9 cellular contexts compared by ENCODE assay signal in genomic region chr3:156483961-156484787, GRCh38.
A peak's percentile ranks its signal among the peaks of the same experiment; 100 is the strongest.
DNase-seq lines count a peak whose midpoint lies in the region; ATAC-seq and TF ChIP-seq lines count a peak whose summit lies in the region.
"Had no signal": no experiment of that assay in that cellular context is flagged by ENCODE, and none has a peak within 500 bp of the region (broad histone marks: within the 10 kb centered on the region; RNA-seq: fewer than 3 reads in every experiment).

No MANE protein-coding gene starts in this region.

- H4K20me1 ChIP-seq in mammary epithelial cell (ENCODE audit: insufficient read depth, low read length): no peaks in the 10 kb centered on the region

- H3K9me3 ChIP-seq in CD4-positive, alpha-beta memory T cell (ENCODE audit: control insufficient read depth in 1 of 2, low read length in 2 of 2): no peaks in the 10 kb centered on the region
- H3K9me3 ChIP-seq in mammary epithelial cell (replicated peaks; ENCODE audit: insufficient read depth, low read length): no peaks in the 10 kb centered on the region
- H3K9me3 ChIP-seq in mucosa of rectum (ENCODE audit: control insufficient read depth in 2 of 2, low read length in 2 of 2): no peaks in the 10 kb centered on the region
- no peaks in the 10 kb centered on the region for H3K9me3 ChIP-seq in thyroid gland
- H3K9me3 ChIP-seq: ovary had no signal

- BruUV-seq in mammary epithelial cell (replicated peaks; lab: Mats Ljungman, UMichigan): no TSS peak

- no peaks in the 10 kb centered on the region for H3K27me3 ChIP-seq in CD4-positive, alpha-beta memory T cell (ENCODE audit: insufficient read depth, low read length)
- H3K27me3 ChIP-seq in mammary epithelial cell (ENCODE audit: insufficient read depth, low read length): no peaks in the 10 kb centered on the region
- H3K27me3 ChIP-seq in mucosa of rectum (ENCODE audit: control insufficient read depth in 2 of 2, insufficient read depth in 2 of 2, low read length in 2 of 2): no peaks in the 10 kb centered on the region
- H3K27me3 ChIP-seq in thyroid gland: no peaks in the 10 kb centered on the region
- H3K27me3 ChIP-seq: ovary had no signal

- peak; percentile 90 for ATAC-seq in HG03571 (IDR thresholded peaks at IDR 0.05; ENCODE audit: unreplicated experiment)

- H3K36me3 Mint-ChIP-seq in CD4-positive, alpha-beta memory T cell: no peaks in the 10 kb centered on the region
- H3K36me3 Mint-ChIP-seq in T-helper 2 cell treated with Interferon-gamma antibody and Interleukin-4, amounts not matched to agents 5 μg/mL and 100 μg/mL, for 36 hours (ENCODE audit: low read depth): no peaks in the 10 kb centered on the region

- H3K27ac Mint-ChIP-seq in CD4-positive, alpha-beta memory T cell: peak overlapping the region; percentile 77 to 94 (median 92)
- peak overlapping the region; percentile 83 for H3K27ac Mint-ChIP-seq in T-helper 2 cell treated with Interferon-gamma antibody and Interleukin-4, amounts not matched to agents 5 μg/mL and 100 μg/mL, for 36 hours

- intact Hi-C loops in CD4-positive, alpha-beta memory T cell (cut with micrococcal nuclease): loop anchor here (1.0 to 10.0 kb wide), 6 partner anchors 25 to 1621 kb away; partner anchors contain the start of genes SHOX2, SSR3 and TIPARP
- intact Hi-C loops in mammary epithelial cell (cut with micrococcal nuclease): no loop called here
- intact Hi-C loops in thyroid gland (cut with DNase I): no loop called here

- no peaks in the 10 kb centered on the region for H3K36me3 ChIP-seq in CD4-positive, alpha-beta memory T cell (ENCODE audit: insufficient read depth, low read length)
- H3K36me3 ChIP-seq in mammary epithelial cell (ENCODE audit: insufficient read depth, low read length): no peaks in the 10 kb centered on the region
- no peaks in the 10 kb centered on the region for H3K36me3 ChIP-seq in mucosa of rectum (ENCODE audit: control insufficient read depth in 2 of 2, insufficient read depth in 2 of 2, low read length in 2 of 2)
- no peaks in the 10 kb centered on the region for H3K36me3 ChIP-seq in thyroid gland
- H3K36me3 ChIP-seq: ovary had no signal

- H2AFZ ChIP-seq in mammary epithelial cell (ENCODE audit: low read depth, low read length): peak overlapping the region; percentile 11

- peak; percentile 55 to 81 (median 64) for DNase-seq in CD4-positive, alpha-beta memory T cell
- DNase-seq in GM20000 (ENCODE audit: low spot score) (peak; percentile 40), mammary epithelial cell (peak; percentile 70), thyroid gland (peak in 1 of 2 donors; percentile 7), NCI-H748 (lab: John Stamatoyannopoulos, UW; ENCODE audit: unreplicated experiment) (no peak)
- DNase-seq in T-helper 2 cell treated with Interferon-gamma antibody and Interleukin-4, amounts not matched to agents 5 μg/mL and 100 μg/mL, for 36 hours (ENCODE audit: low spot score): peak; percentile 51

- dilution Hi-C loops in mammary epithelial cell (cut with HindIII; ENCODE audit: low sequenced_read_pairs): no loop called here

- no peak for TF ChIP-seq CTCF in GM20000 (IDR thresholded peaks at IDR 0.05; ENCODE audit: extremely low read depth, missing control alignments)
- TF ChIP-seq CTCF in mammary epithelial cell (conservative IDR thresholded peaks at IDR 0.05 in 1 of 2, IDR thresholded peaks at IDR 0.05 in 1 of 2; ENCODE audit: extremely low read depth in 1 of 2, insufficient read depth in 1 of 2, low read depth in 1 of 2, low read length in 2 of 2): no peak
- TF ChIP-seq CTCF in thyroid gland (IDR thresholded peaks at IDR 0.05): no peak

- H3K9ac ChIP-seq in mammary epithelial cell (ENCODE audit: insufficient read depth, low read length) (no peak overlapping the region), mucosa of rectum (ENCODE audit: low read depth in 1 of 2, low read length in 2 of 2) (peak overlapping the region in 1 of 2 donors; percentile 26)

- H3K4me1 Mint-ChIP-seq in CD4-positive, alpha-beta memory T cell: peaks cover 32 to 52% (median 39%) of the 10 kb centered on the region in 4 donors
- peaks cover 30% of the 10 kb centered on the region for H3K4me1 Mint-ChIP-seq in T-helper 2 cell treated with Interferon-gamma antibody and Interleukin-4, amounts not matched to agents 5 μg/mL and 100 μg/mL, for 36 hours (ENCODE audit: low read depth)

- H3K4me3 ChIP-seq in CD4-positive, alpha-beta memory T cell (ENCODE audit: low read length in 2 of 2): peak overlapping the region; percentile 42 to 55
- H3K4me3 ChIP-seq in mammary epithelial cell (replicated peaks in 1 of 3; ENCODE audit: insufficient read depth in 1 of 3, low read depth in 2 of 3, low read length in 3 of 3): peak overlapping the region in 2 of 3 experiments; percentile 16 to 21
- peak overlapping the region in 1 of 2 donors; percentile 53 for H3K4me3 ChIP-seq in mucosa of rectum (ENCODE audit: low read length in 2 of 2)
- no peak overlapping the region for H3K4me3 ChIP-seq in thyroid gland (replicated peaks in 1 of 3)
- H3K4me3 ChIP-seq: ovary had no signal

- POLR2A ChIA-PET in CD4-positive, alpha-beta memory T cell (lab: Charles Lee; ENCODE audit: partially characterized antibody): interaction anchor here (0.8 to 4.9 kb wide), 18 partner anchors 10 to 691 kb away, joined by 3 to 57 read pairs (median 10); partner anchors contain the start of genes CCNL1, SSR3 and TIPARP

- H3K27ac ChIP-seq in CD4-positive, alpha-beta memory T cell (ENCODE audit: low read depth, low read length): peak overlapping the region; percentile 63
- H3K27ac ChIP-seq in mammary epithelial cell (ENCODE audit: insufficient read depth, low read depth, low read length) (peak overlapping the region; percentile 55), mucosa of rectum (ENCODE audit: low read depth in 2 of 2, low read length in 2 of 2) (peak overlapping the region; percentile 76 to 80), thyroid gland (peak overlapping the region; percentile 40 to 77 (median 67))
- H3K27ac ChIP-seq: ovary had no signal

- H3K27me3 Mint-ChIP-seq in CD4-positive, alpha-beta memory T cell: no peaks in the 10 kb centered on the region
- peaks cover 23% of the 10 kb centered on the region for H3K27me3 Mint-ChIP-seq in T-helper 2 cell treated with Interferon-gamma antibody and Interleukin-4, amounts not matched to agents 5 μg/mL and 100 μg/mL, for 36 hours (ENCODE audit: low read depth)

- H3K79me2 ChIP-seq in mammary epithelial cell (ENCODE audit: insufficient read depth, low read length): no peaks in the 10 kb centered on the region

- peak overlapping the region; percentile 21 to 87 (median 77) for H3K4me3 Mint-ChIP-seq in CD4-positive, alpha-beta memory T cell
- H3K4me3 Mint-ChIP-seq in T-helper 2 cell treated with Interferon-gamma antibody and Interleukin-4, amounts not matched to agents 5 μg/mL and 100 μg/mL, for 36 hours: peak overlapping the region; percentile 81

- in situ Hi-C loops in mammary epithelial cell (cut with MboI; ENCODE audit: low sequenced_read_pairs in 2 of 2): no loop called here

- WGBS in mammary epithelial cell (ENCODE audit: low coverage, missing lambda C conversion rate): 56% methylated on average over 6 of the region's 6 CpGs
- 46 to 47% methylated on average over 6 of the region's 6 CpGs for WGBS in thyroid gland, 2 donors

- no peaks in the 10 kb centered on the region for H3K9me3 Mint-ChIP-seq in CD4-positive, alpha-beta memory T cell
- no peaks in the 10 kb centered on the region for H3K9me3 Mint-ChIP-seq in T-helper 2 cell treated with Interferon-gamma antibody and Interleukin-4, amounts not matched to agents 5 μg/mL and 100 μg/mL, for 36 hours

- H3K4me2 ChIP-seq in mammary epithelial cell (ENCODE audit: insufficient read depth, low read depth, low read length): peak overlapping the region; percentile 75

- CTCF ChIA-PET in CD4-positive, alpha-beta memory T cell (lab: Charles Lee; ENCODE audit: partially characterized antibody): interaction anchor here (0.8 to 9.3 kb wide), 14 partner anchors 9 to 605 kb away, joined by 3 to 125 read pairs (median 5); no protein-coding TSS in a partner anchor
- CTCF ChIA-PET in mammary epithelial cell (lab: Charles Lee; ENCODE audit: low non-redundant PET): interaction anchor here (0.6 kb wide), 1 partner anchor 22 kb away, joined by 3 read pairs; no protein-coding TSS in a partner anchor

- peak in 1 of 2 donors; percentile 16 for TF ChIP-seq POLR2A in thyroid gland (IDR thresholded peaks at IDR 0.05)

- peaks cover 43% of the 10 kb centered on the region for H3K4me1 ChIP-seq in CD4-positive, alpha-beta memory T cell (ENCODE audit: insufficient read depth, low read length)
- H3K4me1 ChIP-seq in mammary epithelial cell (ENCODE audit: insufficient read depth, low read length) (peaks cover 20% of the 10 kb centered on the region), mucosa of rectum (ENCODE audit: control insufficient read depth in 2 of 2, insufficient read depth in 2 of 2, low read length in 2 of 2) (peaks cover 6 to 15% of the 10 kb centered on the region in 2 donors), thyroid gland (peaks cover 36 to 43% of the 10 kb centered on the region in 2 donors)

Comparison
In these comparisons a context has a peak if more than half of its experiments do, and no peak if none do; other contexts are left out.
1. H3K4me3 ChIP-seq: peak in CD4-positive, alpha-beta memory T cell (2 of 2) and mammary epithelial cell (2 of 3); none in thyroid gland (0 of 3).
2. Peak in every context shown above with its lines, with median percentiles within 50 percentile points of each other: H3K27ac ChIP-seq.